12 cellular contexts compared by ENCODE assay signal in genomic region chr5:157370967-157371366, GRCh38.
DNase-seq lines count a peak whose midpoint lies in the region; ATAC-seq and TF ChIP-seq lines count a peak whose summit lies in the region.
"Had no signal": no experiment of that assay in that cellular context is flagged by ENCODE, and none has a peak within 500 bp of the region (broad histone marks: within the 10 kb centered on the region; RNA-seq: fewer than 3 reads in every experiment).

No MANE protein-coding gene starts in this region.

- in situ Hi-C loops in astrocyte of the cerebellum (cut with HindIII; ENCODE audit: low sequenced_read_pairs): no loop called here

- no peak overlapping the region for H3K4me3 Mint-ChIP-seq in activated CD4-positive, alpha-beta T cell treated with anti-CD3 and anti-CD28 coated beads, Interleukin-2, amount 10 ng/mL, durations not matched to agents 24 days and 14 days
- H3K4me3 Mint-ChIP-seq: activated B cell treated with CpG ODN at 0.5 μM for 24 hours had no signal

- peaks cover 4% of the 10 kb centered on the region for H3K4me1 Mint-ChIP-seq in activated CD4-positive, alpha-beta T cell treated with anti-CD3 and anti-CD28 coated beads, Interleukin-2, amount 10 ng/mL, durations not matched to agents 24 days and 14 days
- H3K4me1 Mint-ChIP-seq: activated B cell treated with CpG ODN at 0.5 μM for 24 hours had no signal

- peaks cover 52% of the 10 kb centered on the region for H3K36me3 Mint-ChIP-seq in activated CD4-positive, alpha-beta T cell treated with anti-CD3 and anti-CD28 coated beads, Interleukin-2, amount 10 ng/mL, durations not matched to agents 24 days and 14 days (ENCODE audit: low read depth)

- H3K9me3 ChIP-seq in mesodermal cell (ENCODE audit: control insufficient read depth, low read length): no peaks in the 10 kb centered on the region
- no peaks in the 10 kb centered on the region for H3K9me3 ChIP-seq in thoracic aorta
- H3K9me3 ChIP-seq: ovary had no signal

- no peak for TF ChIP-seq CTCF in astrocyte of the cerebellum (IDR thresholded peaks at IDR 0.05; ENCODE audit: low read depth, low read length, missing control alignments)
- TF ChIP-seq CTCF in thoracic aorta (IDR thresholded peaks at IDR 0.05): no peak

- H3K27ac Mint-ChIP-seq in activated CD4-positive, alpha-beta T cell treated with anti-CD3 and anti-CD28 coated beads, Interleukin-2, amount 10 ng/mL, durations not matched to agents 24 days and 14 days: peak overlapping the region; percentile 45
- H3K27ac Mint-ChIP-seq: activated B cell treated with CpG ODN at 0.5 μM for 24 hours had no signal

- no peaks in the 10 kb centered on the region for H3K27me3 Mint-ChIP-seq in activated CD4-positive, alpha-beta T cell treated with anti-CD3 and anti-CD28 coated beads, Interleukin-2, amount 10 ng/mL, durations not matched to agents 24 days and 14 days
- H3K27me3 Mint-ChIP-seq: activated B cell treated with CpG ODN at 0.5 μM for 24 hours had no signal

- H3K27ac ChIP-seq in mesodermal cell (ENCODE audit: low read depth, low read length, severe bottlenecking) (peak overlapping the region; percentile 47), thoracic aorta (peak overlapping the region; percentile 55 to 59)
- H3K27ac ChIP-seq: ovary had no signal

- H3K9me3 Mint-ChIP-seq in activated CD4-positive, alpha-beta T cell treated with anti-CD3 and anti-CD28 coated beads, Interleukin-2, amount 10 ng/mL, durations not matched to agents 24 days and 14 days: no peaks in the 10 kb centered on the region
- H3K9me3 Mint-ChIP-seq: activated B cell treated with CpG ODN at 0.5 μM for 24 hours had no signal

- WGBS in mesodermal cell (ENCODE audit: insufficient coverage in 2 of 2), 2 experiments: 39 to 67% methylated on average over 2 to 4 of the region's 6 CpGs

- H3K27me3 ChIP-seq in thoracic aorta (replicated peaks; ENCODE audit: insufficient read depth): no peaks in the 10 kb centered on the region
- H3K27me3 ChIP-seq: ovary had no signal

- DNase-seq in activated CD4-positive, alpha-beta T cell treated with anti-CD3 and anti-CD28 coated beads, Interleukin-2, amount 10 ng/mL, durations not matched to agents 24 days and 14 days: no peak
- DNase-seq in activated CD4-positive, alpha-beta T cell treated with anti-CD3 and anti-CD28 coated beads, Interleukin-2, amount 50 U/mL, for 4 hours: no peak
- DNase-seq in astrocyte of the cerebellum (ENCODE audit: low read depth) (peak; percentile 29), thoracic aorta (ENCODE audit: low spot score) (no peak), hippocampal formation (lab: John Stamatoyannopoulos, UW) (no peak), posterior cingulate gyrus (no peak)
- DNase-seq: activated B cell treated with CpG ODN at 0.5 μM for 24 hours; activated naive CD4-positive, alpha-beta T cell treated with Interleukin-2 at 50 U/mL for 16 hours; DMS79 treated with DMSO at 0.1 percent for 48 hours; ovary had no signal

- H3K4me3 ChIP-seq in astrocyte of the cerebellum (ENCODE audit: low read depth, low read length): no peak overlapping the region
- H3K4me3 ChIP-seq in mesodermal cell (ENCODE audit: extremely low read depth, insufficient read depth, low read length, poor library complexity, severe bottlenecking): no peak overlapping the region
- H3K4me3 ChIP-seq in thoracic aorta: no peak overlapping the region
- H3K4me3 ChIP-seq: ovary had no signal

- no peak for ATAC-seq in thoracic aorta (ENCODE audit: insufficient number of reproducible peaks, low FRiP score, low read depth)
- ATAC-seq in GM18520 (IDR thresholded peaks at IDR 0.05; ENCODE audit: unreplicated experiment): no peak

- intact Hi-C loops in activated CD4-positive, alpha-beta T cell treated with anti-CD3 and anti-CD28 coated beads, Interleukin-2, amount 10 ng/mL, durations not matched to agents 24 days and 14 days (cut with micrococcal nuclease): no loop called here
- intact Hi-C loops in posterior cingulate gyrus (cut with DNase I): no loop called here

- H3K36me3 ChIP-seq in mesodermal cell (ENCODE audit: control insufficient read depth, insufficient read depth, low read length): peaks cover 47% of the 10 kb centered on the region
- H3K36me3 ChIP-seq in thoracic aorta: no peaks in the 10 kb centered on the region
- H3K36me3 ChIP-seq: ovary had no signal

- peaks cover 36% of the 10 kb centered on the region for H3K4me1 ChIP-seq in mesodermal cell (ENCODE audit: control insufficient read depth, insufficient read depth, low read length, poor library complexity, severe bottlenecking)
- peaks cover 8 to 21% of the 10 kb centered on the region in 2 donors for H3K4me1 ChIP-seq in thoracic aorta (ENCODE audit: control insufficient read depth in 1 of 2, low read depth in 2 of 2)
